ENCODE assay signal across 1 cellular context in the genomic region with DNA sequence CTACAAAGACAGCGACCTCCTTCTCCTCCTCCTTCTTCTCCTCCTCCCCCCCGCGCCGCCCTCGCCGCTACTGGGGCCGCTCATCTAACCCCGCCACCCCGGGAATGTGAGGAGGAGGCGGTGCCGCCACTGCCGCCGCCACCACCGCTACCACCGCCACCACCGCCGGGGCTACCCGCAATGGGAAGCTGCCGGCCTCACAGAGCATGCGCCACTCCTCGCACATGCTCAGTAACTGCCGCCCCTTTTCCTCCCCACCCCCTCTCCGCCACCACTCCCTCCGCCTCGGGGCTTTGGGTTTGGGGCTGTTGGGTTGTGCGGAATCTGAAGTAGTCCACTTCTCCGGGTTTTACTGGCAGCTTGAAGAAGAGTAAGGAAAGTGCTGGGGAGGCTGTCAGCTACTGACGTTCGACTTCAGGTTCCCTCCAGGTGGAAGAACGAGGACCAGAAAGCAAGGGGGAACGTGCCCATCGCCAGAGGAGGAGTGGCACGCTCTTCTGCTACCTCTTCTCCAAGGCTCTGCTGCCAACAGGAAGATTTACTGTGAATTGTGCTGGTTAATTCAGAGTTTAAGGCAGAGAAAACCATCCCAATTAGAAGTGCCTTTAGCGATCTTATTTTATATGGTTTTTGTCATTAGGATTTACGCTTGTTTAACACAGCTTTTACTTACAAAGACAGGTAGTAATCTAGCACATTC.
A peak's percentile ranks its signal among the peaks of the same experiment; 100 is the strongest.
TF ChIP-seq lines count a peak whose summit lies in the region.

A gene with protein sequence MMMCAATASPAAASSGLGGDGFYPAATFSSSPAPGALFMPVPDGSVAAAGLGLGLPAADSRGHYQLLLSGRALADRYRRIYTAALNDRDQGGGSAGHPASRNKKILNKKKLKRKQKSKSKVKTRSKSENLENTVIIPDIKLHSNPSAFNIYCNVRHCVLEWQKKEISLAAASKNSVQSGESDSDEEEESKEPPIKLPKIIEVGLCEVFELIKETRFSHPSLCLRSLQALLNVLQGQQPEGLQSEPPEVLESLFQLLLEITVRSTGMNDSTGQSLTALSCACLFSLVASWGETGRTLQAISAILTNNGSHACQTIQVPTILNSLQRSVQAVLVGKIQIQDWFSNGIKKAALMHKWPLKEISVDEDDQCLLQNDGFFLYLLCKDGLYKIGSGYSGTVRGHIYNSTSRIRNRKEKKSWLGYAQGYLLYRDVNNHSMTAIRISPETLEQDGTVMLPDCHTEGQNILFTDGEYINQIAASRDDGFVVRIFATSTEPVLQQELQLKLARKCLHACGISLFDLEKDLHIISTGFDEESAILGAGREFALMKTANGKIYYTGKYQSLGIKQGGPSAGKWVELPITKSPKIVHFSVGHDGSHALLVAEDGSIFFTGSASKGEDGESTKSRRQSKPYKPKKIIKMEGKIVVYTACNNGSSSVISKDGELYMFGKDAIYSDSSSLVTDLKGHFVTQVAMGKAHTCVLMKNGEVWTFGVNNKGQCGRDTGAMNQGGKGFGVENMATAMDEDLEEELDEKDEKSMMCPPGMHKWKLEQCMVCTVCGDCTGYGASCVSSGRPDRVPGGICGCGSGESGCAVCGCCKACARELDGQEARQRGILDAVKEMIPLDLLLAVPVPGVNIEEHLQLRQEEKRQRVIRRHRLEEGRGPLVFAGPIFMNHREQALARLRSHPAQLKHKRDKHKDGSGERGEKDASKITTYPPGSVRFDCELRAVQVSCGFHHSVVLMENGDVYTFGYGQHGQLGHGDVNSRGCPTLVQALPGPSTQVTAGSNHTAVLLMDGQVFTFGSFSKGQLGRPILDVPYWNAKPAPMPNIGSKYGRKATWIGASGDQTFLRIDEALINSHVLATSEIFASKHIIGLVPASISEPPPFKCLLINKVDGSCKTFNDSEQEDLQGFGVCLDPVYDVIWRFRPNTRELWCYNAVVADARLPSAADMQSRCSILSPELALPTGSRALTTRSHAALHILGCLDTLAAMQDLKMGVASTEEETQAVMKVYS (N-terminal part only) (minus strand): TSS at position 190 of the 700 bp plus-strand sequence. CDS start 319 bp downstream, outside the sequence.

TF ChIP-seq in K562, 482 proteins besides CTCF, POLR2A, EP300 and RAD21 (continued from another document and continues in another):
- TF ChIP-seq, protein P1, sequence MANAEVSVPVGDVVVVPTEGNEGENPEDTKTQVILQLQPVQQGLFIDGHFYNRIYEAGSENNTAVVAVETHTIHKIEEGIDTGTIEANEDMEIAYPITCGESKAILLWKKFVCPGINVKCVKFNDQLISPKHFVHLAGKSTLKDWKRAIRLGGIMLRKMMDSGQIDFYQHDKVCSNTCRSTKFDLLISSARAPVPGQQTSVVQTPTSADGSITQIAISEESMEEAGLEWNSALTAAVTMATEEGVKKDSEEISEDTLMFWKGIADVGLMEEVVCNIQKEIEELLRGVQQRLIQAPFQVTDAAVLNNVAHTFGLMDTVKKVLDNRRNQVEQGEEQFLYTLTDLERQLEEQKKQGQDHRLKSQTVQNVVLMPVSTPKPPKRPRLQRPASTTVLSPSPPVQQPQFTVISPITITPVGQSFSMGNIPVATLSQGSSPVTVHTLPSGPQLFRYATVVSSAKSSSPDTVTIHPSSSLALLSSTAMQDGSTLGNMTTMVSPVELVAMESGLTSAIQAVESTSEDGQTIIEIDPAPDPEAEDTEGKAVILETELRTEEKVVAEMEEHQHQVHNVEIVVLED (CRISPR knock-in tag; IDR thresholded peaks at IDR 0.05): no peak
- TF ChIP-seq ZNF140 (CRISPR knock-in tag; IDR thresholded peaks at IDR 0.05) (no peak), ZNF311 (CRISPR knock-in tag; IDR thresholded peaks at IDR 0.05) (no peak), ZNF644 (tag; IDR thresholded peaks at IDR 0.05; ENCODE audit: low read depth) (no peak), MEF2D (tag; conservative IDR thresholded peaks at IDR 0.05; ENCODE audit: low read depth) (no peak), PURB (CRISPR knock-in tag; IDR thresholded peaks at IDR 0.05; ENCODE audit: low read depth) (no peak), ZNF217 (CRISPR knock-in tag; IDR thresholded peaks at IDR 0.05) (no peak), SP1 (CRISPR knock-in tag; IDR thresholded peaks at IDR 0.05) (peak; percentile 46; the same call in 1 of the 2 replicates), TAF15 (IDR thresholded peaks at IDR 0.05; ENCODE audit: low read depth, low read length) (no peak), NR1H2 (CRISPR knock-in tag; IDR thresholded peaks at IDR 0.05) (no peak), TSC22D4 (tag; IDR thresholded peaks at IDR 0.05) (no peak), SRSF3 (IDR thresholded peaks at IDR 0.05; ENCODE audit: insufficient read depth, low read length) (no peak), SRSF1 (IDR thresholded peaks at IDR 0.05; ENCODE audit: low read depth, low read length) (no peak), EP400 (IDR thresholded peaks at IDR 0.05) (peak; percentile 60; the same call in 1 of the 2 replicates), NCOA2 (IDR thresholded peaks at IDR 0.05; ENCODE audit: partially characterized antibody in 2 of 2) (no peak), YBX1 (IDR thresholded peaks at IDR 0.05) (no peak), HEY1 (CRISPR knock-in tag; IDR thresholded peaks at IDR 0.05; ENCODE audit: borderline replicate concordance) (no peak), DPF2 (IDR thresholded peaks at IDR 0.05) (0 out of 2 replicates have a peak, but pooled peaks have one; percentile 19), NFE2 (IDR thresholded peaks at IDR 0.05; ENCODE audit: low read depth) (no peak), ARHGAP35 (IDR thresholded peaks at IDR 0.05; ENCODE audit: partially characterized antibody) (no peak), MEF2A (IDR thresholded peaks at IDR 0.05; ENCODE audit: control insufficient read depth, low read depth, low read length) (no peak), SMAD4 (CRISPR knock-in tag; conservative IDR thresholded peaks at IDR 0.05) (no peak), PCBP1 (IDR thresholded peaks at IDR 0.05; ENCODE audit: low read depth, low read length, poor library complexity, severe bottlenecking) (no peak), PTTG1 (tag; IDR thresholded peaks at IDR 0.05; ENCODE audit: low read depth) (no peak)
- TF ChIP-seq, protein P2, sequence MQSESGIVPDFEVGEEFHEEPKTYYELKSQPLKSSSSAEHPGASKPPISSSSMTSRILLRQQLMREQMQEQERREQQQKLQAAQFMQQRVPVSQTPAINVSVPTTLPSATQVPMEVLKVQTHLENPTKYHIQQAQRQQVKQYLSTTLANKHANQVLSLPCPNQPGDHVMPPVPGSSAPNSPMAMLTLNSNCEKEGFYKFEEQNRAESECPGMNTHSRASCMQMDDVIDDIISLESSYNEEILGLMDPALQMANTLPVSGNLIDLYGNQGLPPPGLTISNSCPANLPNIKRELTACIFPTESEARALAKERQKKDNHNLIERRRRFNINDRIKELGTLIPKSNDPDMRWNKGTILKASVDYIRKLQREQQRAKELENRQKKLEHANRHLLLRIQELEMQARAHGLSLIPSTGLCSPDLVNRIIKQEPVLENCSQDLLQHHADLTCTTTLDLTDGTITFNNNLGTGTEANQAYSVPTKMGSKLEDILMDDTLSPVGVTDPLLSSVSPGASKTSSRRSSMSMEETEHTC (IDR thresholded peaks at IDR 0.05): no peak
- TF ChIP-seq, protein P3, sequence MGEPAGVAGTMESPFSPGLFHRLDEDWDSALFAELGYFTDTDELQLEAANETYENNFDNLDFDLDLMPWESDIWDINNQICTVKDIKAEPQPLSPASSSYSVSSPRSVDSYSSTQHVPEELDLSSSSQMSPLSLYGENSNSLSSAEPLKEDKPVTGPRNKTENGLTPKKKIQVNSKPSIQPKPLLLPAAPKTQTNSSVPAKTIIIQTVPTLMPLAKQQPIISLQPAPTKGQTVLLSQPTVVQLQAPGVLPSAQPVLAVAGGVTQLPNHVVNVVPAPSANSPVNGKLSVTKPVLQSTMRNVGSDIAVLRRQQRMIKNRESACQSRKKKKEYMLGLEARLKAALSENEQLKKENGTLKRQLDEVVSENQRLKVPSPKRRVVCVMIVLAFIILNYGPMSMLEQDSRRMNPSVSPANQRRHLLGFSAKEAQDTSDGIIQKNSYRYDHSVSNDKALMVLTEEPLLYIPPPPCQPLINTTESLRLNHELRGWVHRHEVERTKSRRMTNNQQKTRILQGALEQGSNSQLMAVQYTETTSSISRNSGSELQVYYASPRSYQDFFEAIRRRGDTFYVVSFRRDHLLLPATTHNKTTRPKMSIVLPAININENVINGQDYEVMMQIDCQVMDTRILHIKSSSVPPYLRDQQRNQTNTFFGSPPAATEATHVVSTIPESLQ (CRISPR knock-in tag; IDR thresholded peaks at IDR 0.05): no peak
- TF ChIP-seq, protein P4, sequence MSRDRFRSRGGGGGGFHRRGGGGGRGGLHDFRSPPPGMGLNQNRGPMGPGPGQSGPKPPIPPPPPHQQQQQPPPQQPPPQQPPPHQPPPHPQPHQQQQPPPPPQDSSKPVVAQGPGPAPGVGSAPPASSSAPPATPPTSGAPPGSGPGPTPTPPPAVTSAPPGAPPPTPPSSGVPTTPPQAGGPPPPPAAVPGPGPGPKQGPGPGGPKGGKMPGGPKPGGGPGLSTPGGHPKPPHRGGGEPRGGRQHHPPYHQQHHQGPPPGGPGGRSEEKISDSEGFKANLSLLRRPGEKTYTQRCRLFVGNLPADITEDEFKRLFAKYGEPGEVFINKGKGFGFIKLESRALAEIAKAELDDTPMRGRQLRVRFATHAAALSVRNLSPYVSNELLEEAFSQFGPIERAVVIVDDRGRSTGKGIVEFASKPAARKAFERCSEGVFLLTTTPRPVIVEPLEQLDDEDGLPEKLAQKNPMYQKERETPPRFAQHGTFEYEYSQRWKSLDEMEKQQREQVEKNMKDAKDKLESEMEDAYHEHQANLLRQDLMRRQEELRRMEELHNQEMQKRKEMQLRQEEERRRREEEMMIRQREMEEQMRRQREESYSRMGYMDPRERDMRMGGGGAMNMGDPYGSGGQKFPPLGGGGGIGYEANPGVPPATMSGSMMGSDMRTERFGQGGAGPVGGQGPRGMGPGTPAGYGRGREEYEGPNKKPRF (IDR thresholded peaks at IDR 0.05; ENCODE audit: low read depth, low read length): no peak
- TF ChIP-seq, protein P5, sequence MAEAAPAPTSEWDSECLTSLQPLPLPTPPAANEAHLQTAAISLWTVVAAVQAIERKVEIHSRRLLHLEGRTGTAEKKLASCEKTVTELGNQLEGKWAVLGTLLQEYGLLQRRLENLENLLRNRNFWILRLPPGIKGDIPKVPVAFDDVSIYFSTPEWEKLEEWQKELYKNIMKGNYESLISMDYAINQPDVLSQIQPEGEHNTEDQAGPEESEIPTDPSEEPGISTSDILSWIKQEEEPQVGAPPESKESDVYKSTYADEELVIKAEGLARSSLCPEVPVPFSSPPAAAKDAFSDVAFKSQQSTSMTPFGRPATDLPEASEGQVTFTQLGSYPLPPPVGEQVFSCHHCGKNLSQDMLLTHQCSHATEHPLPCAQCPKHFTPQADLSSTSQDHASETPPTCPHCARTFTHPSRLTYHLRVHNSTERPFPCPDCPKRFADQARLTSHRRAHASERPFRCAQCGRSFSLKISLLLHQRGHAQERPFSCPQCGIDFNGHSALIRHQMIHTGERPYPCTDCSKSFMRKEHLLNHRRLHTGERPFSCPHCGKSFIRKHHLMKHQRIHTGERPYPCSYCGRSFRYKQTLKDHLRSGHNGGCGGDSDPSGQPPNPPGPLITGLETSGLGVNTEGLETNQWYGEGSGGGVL (CRISPR knock-in tag; IDR thresholded peaks at IDR 0.05): no peak
- TF ChIP-seq, protein P6, sequence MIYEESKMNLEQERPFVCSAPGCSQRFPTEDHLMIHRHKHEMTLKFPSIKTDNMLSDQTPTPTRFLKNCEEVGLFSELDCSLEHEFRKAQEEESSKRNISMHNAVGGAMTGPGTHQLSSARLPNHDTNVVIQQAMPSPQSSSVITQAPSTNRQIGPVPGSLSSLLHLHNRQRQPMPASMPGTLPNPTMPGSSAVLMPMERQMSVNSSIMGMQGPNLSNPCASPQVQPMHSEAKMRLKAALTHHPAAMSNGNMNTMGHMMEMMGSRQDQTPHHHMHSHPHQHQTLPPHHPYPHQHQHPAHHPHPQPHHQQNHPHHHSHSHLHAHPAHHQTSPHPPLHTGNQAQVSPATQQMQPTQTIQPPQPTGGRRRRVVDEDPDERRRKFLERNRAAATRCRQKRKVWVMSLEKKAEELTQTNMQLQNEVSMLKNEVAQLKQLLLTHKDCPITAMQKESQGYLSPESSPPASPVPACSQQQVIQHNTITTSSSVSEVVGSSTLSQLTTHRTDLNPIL (CRISPR knock-in tag; IDR thresholded peaks at IDR 0.05): no peak
- TF ChIP-seq, protein P7, sequence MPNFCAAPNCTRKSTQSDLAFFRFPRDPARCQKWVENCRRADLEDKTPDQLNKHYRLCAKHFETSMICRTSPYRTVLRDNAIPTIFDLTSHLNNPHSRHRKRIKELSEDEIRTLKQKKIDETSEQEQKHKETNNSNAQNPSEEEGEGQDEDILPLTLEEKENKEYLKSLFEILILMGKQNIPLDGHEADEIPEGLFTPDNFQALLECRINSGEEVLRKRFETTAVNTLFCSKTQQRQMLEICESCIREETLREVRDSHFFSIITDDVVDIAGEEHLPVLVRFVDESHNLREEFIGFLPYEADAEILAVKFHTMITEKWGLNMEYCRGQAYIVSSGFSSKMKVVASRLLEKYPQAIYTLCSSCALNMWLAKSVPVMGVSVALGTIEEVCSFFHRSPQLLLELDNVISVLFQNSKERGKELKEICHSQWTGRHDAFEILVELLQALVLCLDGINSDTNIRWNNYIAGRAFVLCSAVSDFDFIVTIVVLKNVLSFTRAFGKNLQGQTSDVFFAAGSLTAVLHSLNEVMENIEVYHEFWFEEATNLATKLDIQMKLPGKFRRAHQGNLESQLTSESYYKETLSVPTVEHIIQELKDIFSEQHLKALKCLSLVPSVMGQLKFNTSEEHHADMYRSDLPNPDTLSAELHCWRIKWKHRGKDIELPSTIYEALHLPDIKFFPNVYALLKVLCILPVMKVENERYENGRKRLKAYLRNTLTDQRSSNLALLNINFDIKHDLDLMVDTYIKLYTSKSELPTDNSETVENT (CRISPR knock-in tag; IDR thresholded peaks at IDR 0.05): no peak
- TF ChIP-seq, protein P8, sequence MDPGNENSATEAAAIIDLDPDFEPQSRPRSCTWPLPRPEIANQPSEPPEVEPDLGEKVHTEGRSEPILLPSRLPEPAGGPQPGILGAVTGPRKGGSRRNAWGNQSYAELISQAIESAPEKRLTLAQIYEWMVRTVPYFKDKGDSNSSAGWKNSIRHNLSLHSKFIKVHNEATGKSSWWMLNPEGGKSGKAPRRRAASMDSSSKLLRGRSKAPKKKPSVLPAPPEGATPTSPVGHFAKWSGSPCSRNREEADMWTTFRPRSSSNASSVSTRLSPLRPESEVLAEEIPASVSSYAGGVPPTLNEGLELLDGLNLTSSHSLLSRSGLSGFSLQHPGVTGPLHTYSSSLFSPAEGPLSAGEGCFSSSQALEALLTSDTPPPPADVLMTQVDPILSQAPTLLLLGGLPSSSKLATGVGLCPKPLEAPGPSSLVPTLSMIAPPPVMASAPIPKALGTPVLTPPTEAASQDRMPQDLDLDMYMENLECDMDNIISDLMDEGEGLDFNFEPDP (CRISPR knock-in tag; IDR thresholded peaks at IDR 0.05): no peak
- TF ChIP-seq, protein P9, sequence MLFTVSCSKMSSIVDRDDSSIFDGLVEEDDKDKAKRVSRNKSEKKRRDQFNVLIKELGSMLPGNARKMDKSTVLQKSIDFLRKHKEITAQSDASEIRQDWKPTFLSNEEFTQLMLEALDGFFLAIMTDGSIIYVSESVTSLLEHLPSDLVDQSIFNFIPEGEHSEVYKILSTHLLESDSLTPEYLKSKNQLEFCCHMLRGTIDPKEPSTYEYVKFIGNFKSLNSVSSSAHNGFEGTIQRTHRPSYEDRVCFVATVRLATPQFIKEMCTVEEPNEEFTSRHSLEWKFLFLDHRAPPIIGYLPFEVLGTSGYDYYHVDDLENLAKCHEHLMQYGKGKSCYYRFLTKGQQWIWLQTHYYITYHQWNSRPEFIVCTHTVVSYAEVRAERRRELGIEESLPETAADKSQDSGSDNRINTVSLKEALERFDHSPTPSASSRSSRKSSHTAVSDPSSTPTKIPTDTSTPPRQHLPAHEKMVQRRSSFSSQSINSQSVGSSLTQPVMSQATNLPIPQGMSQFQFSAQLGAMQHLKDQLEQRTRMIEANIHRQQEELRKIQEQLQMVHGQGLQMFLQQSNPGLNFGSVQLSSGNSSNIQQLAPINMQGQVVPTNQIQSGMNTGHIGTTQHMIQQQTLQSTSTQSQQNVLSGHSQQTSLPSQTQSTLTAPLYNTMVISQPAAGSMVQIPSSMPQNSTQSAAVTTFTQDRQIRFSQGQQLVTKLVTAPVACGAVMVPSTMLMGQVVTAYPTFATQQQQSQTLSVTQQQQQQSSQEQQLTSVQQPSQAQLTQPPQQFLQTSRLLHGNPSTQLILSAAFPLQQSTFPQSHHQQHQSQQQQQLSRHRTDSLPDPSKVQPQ (CRISPR knock-in tag; IDR thresholded peaks at IDR 0.05; ENCODE audit: borderline replicate concordance): no peak
